ENCODE assay signal across 13 cellular contexts in the genomic region with DNA sequence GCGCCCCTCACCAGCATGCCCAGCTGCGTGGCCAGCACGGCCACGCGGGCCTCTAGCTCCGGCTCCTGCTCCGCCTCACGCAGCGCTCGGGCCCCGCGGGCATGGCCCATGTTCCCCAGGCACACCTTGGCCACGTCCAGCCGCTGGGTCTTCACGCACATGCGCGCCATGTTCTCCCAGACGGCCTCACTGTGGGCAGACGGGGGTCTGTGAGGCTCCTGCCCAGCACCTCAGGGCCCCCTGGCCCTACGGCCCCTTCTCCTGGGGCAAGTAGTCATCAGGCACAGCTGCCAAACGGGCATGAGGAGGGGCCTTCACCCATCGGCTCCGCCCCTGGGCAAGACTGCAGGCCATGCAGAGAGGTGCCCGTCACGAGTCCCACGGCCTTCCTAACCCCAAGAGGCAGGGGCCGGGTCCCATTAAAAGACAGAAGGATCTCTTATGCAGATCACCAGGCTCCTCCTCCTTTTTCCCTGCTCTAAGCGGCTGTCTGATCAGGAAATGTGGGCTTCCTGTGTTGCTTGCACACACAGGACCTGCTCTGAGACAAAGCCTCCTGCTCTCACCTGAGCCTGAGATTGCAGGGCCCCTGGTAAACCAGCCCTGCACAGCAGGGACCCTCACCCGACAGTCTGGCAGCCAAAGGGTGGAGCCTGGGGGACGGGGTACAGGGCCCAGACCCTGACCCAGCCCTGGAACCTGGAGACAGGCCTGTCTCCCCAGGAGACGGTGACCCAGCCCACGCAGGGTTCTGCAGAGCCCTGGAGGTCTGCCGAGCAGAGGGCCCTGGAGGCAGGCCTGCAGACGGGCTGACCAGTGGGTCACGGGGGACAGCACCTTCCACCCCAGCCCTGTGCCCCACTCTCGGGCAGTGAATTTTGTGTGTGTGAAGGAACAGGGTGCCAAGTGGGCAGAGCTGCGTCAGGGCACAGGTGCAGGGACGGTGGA. TPM values are rescaled to one million over a fixed set of nuclear protein-coding genes. Genes with fewer than 3 reads are reported as not detected.
DNase-seq lines count a peak whose midpoint lies in the region; ATAC-seq and TF ChIP-seq lines count a peak whose summit lies in the region.
"Had no signal": no experiment of that assay in that cellular context is flagged by ENCODE, and none has a peak within 500 bp of the region (broad histone marks: within the 10 kb centered on the region; RNA-seq: fewer than 3 reads in every experiment).

No MANE protein-coding gene starts in this region.

- peaks cover 12 to 44% (median 15%) of the 10 kb centered on the region in 3 donors for H3K4me1 Mint-ChIP-seq in CD8-positive, alpha-beta memory T cell
- H3K4me1 Mint-ChIP-seq in activated CD8-positive, alpha-beta memory T cell treated with anti-CD3 and anti-CD28 coated beads, Interleukin-2, amount 10 ng/mL, durations not matched to agents 7 days and 5 days = peaks cover 19% of the 10 kb centered on the region
- peaks cover 21% of the 10 kb centered on the region for H3K4me1 Mint-ChIP-seq in endothelial cell (ENCODE audit: unreplicated experiment)

- H4K20me1 ChIP-seq in BLaER1 treated with 17β-estradiol and CSF1 and Interleukin-3, amounts not matched to agents 10 nM and 100 nM = peaks cover 0 to 55% (median 26%) of the 10 kb centered on the region in 11 experiments; a peak in 20 of 22 replicates

- ATAC-seq in activated CD8-positive, alpha-beta memory T cell treated with anti-CD3 and anti-CD28 coated beads, Interleukin-2, amount 10 ng/mL, durations not matched to agents 7 days and 5 days = peak; percentile 60
- no peak for ATAC-seq in GM18498 (IDR thresholded peaks at IDR 0.05; ENCODE audit: unreplicated experiment)
- no peak for ATAC-seq in GM21723 (IDR thresholded peaks at IDR 0.05; ENCODE audit: unreplicated experiment)
- ATAC-seq: psoas muscle had no signal

- H3K27me3 Mint-ChIP-seq in CD8-positive, alpha-beta memory T cell = no peaks in the 10 kb centered on the region
- no peaks in the 10 kb centered on the region for H3K27me3 Mint-ChIP-seq in activated CD8-positive, alpha-beta memory T cell treated with anti-CD3 and anti-CD28 coated beads, Interleukin-2, amount 10 ng/mL, durations not matched to agents 7 days and 5 days
- peaks cover 6% of the 10 kb centered on the region for H3K27me3 Mint-ChIP-seq in endothelial cell (ENCODE audit: unreplicated experiment)

- H3K36me3 Mint-ChIP-seq in CD8-positive, alpha-beta memory T cell = no peaks in the 10 kb centered on the region
- no peaks in the 10 kb centered on the region for H3K36me3 Mint-ChIP-seq in activated CD8-positive, alpha-beta memory T cell treated with anti-CD3 and anti-CD28 coated beads, Interleukin-2, amount 10 ng/mL, durations not matched to agents 7 days and 5 days
- peaks cover 4% of the 10 kb centered on the region for H3K36me3 Mint-ChIP-seq in endothelial cell (ENCODE audit: low read depth, unreplicated experiment)
- H3K36me3 Mint-ChIP-seq: CD14-positive monocyte had no signal

- peak overlapping the region; percentile 66 to 96 (median 83) for H3K4me2 ChIP-seq in BLaER1 treated with 17β-estradiol and CSF1 and Interleukin-3, amounts not matched to agents 10 nM and 100 nM
- H3K4me2 ChIP-seq: PC-9 had no signal

- H3K4me1 ChIP-seq in BLaER1 treated with 17β-estradiol and CSF1 and Interleukin-3, amounts not matched to agents 10 nM and 100 nM = peaks cover 17 to 58% (median 43%) of the 10 kb centered on the region in 10 experiments
- peaks cover 35% of the 10 kb centered on the region for H3K4me1 ChIP-seq in CD8-positive, alpha-beta memory T cell (ENCODE audit: insufficient read depth, low read length)
- H3K4me1 ChIP-seq in ovary (ENCODE audit: insufficient read depth) = peaks cover 9% of the 10 kb centered on the region

- peak overlapping the region; percentile 50 to 84 (median 56) for H3K27ac Mint-ChIP-seq in CD8-positive, alpha-beta memory T cell
- H3K27ac Mint-ChIP-seq in activated CD8-positive, alpha-beta memory T cell treated with anti-CD3 and anti-CD28 coated beads, Interleukin-2, amount 10 ng/mL, durations not matched to agents 7 days and 5 days = peak overlapping the region; percentile 70
- H3K27ac Mint-ChIP-seq in endothelial cell (ENCODE audit: unreplicated experiment) = peak overlapping the region; percentile 67
- H3K27ac Mint-ChIP-seq: CD14-positive monocyte had no signal

- H3K27ac ChIP-seq in BLaER1 treated with 17β-estradiol and CSF1 and Interleukin-3, amounts not matched to agents 10 nM and 100 nM = peak overlapping the region in 2 of 11 experiments; percentile 1 to 29; a peak in 2 of 22 replicates
- no peak overlapping the region for H3K27ac ChIP-seq in CD8-positive, alpha-beta memory T cell (ENCODE audit: low read depth, low read length)
- H3K27ac ChIP-seq in ovary = no peak overlapping the region
- H3K27ac ChIP-seq: PC-9, psoas muscle had no signal

- H3K9me3 ChIP-seq in BLaER1 treated with 17β-estradiol and CSF1 and Interleukin-3, amounts not matched to agents 10 nM and 100 nM (replicated peaks in 1 of 11) = no peaks in the 10 kb centered on the region
- H3K9me3 ChIP-seq in CD8-positive, alpha-beta memory T cell (ENCODE audit: low read length) = no peaks in the 10 kb centered on the region
- no peaks in the 10 kb centered on the region for H3K9me3 ChIP-seq in ovary
- H3K9me3 ChIP-seq: esophagus muscularis mucosa, psoas muscle had no signal

- peak in 2 of 5 donors; percentile 50 to 60 for DNase-seq in CD8-positive, alpha-beta memory T cell
- no peak for DNase-seq in activated CD8-positive, alpha-beta memory T cell treated with anti-CD3 and anti-CD28 coated beads, Interleukin-2, amount 10 ng/mL, durations not matched to agents 7 days and 5 days
- no peak for DNase-seq in endothelial cell (ENCODE audit: low spot score)
- DNase-seq in ovary = no peak
- no peak for DNase-seq in germinal center (ENCODE audit: low spot score)

- POLR2A ChIA-PET in CD8-positive, alpha-beta memory T cell (lab: Charles Lee) = interaction anchor here (0.6 kb wide), 1 partner anchor 9 kb away, joined by 3 read pairs; no protein-coding TSS in a partner anchor

- H3K27me3 ChIP-seq in BLaER1 treated with 17β-estradiol and CSF1 and Interleukin-3, amounts not matched to agents 10 nM and 100 nM = peaks cover 17 to 36% (median 20%) of the 10 kb centered on the region in 11 experiments
- H3K27me3 ChIP-seq in CD8-positive, alpha-beta memory T cell (ENCODE audit: insufficient read depth, low read length, poor library complexity, severe bottlenecking) = no peaks in the 10 kb centered on the region
- H3K27me3 ChIP-seq in ovary = no peaks in the 10 kb centered on the region
- H3K27me3 ChIP-seq: esophagus muscularis mucosa had no signal

- H3K9me3 Mint-ChIP-seq in CD8-positive, alpha-beta memory T cell = no peaks in the 10 kb centered on the region
- H3K9me3 Mint-ChIP-seq in activated CD8-positive, alpha-beta memory T cell treated with anti-CD3 and anti-CD28 coated beads, Interleukin-2, amount 10 ng/mL, durations not matched to agents 7 days and 5 days (ENCODE audit: low read depth) = no peaks in the 10 kb centered on the region
- no peaks in the 10 kb centered on the region for H3K9me3 Mint-ChIP-seq in endothelial cell (ENCODE audit: unreplicated experiment)

- peaks cover 0 to 10% (median 0%) of the 10 kb centered on the region in 11 experiments; a peak in 3 of 22 replicates for H3K36me3 ChIP-seq in BLaER1 treated with 17β-estradiol and CSF1 and Interleukin-3, amounts not matched to agents 10 nM and 100 nM
- no peaks in the 10 kb centered on the region for H3K36me3 ChIP-seq in CD8-positive, alpha-beta memory T cell (ENCODE audit: insufficient read depth, low read length)
- H3K36me3 ChIP-seq in ovary = no peaks in the 10 kb centered on the region

- peak overlapping the region; percentile 59 to 88 (median 78) for H3K4me3 Mint-ChIP-seq in CD8-positive, alpha-beta memory T cell
- no peak overlapping the region for H3K4me3 Mint-ChIP-seq in activated CD8-positive, alpha-beta memory T cell treated with anti-CD3 and anti-CD28 coated beads, Interleukin-2, amount 10 ng/mL, durations not matched to agents 7 days and 5 days
- no peak overlapping the region for H3K4me3 Mint-ChIP-seq in endothelial cell (ENCODE audit: unreplicated experiment)

- intact Hi-C loops in ovary (cut with DNase I) = no loop called here

- H3K9ac ChIP-seq in BLaER1 treated with 17β-estradiol and CSF1 and Interleukin-3, amounts not matched to agents 10 nM and 100 nM = peak overlapping the region in 5 of 11 experiments; percentile 21 to 52 (median 23); a peak in 6 of 22 replicates

- TF ChIP-seq CTCF in endothelial cell (IDR thresholded peaks at IDR 0.05; ENCODE audit: unreplicated experiment) (no peak), ovary (IDR thresholded peaks at IDR 0.05) (no peak)

- CTCF ChIA-PET in CD8-positive, alpha-beta memory T cell (lab: Charles Lee) = interaction anchor here (1.2 kb wide), 1 partner anchor 11 kb away, joined by 3 read pairs; no protein-coding TSS in a partner anchor
- CTCF ChIA-PET in activated CD8-positive, alpha-beta memory T cell treated with anti-CD3 and anti-CD28 coated beads, Interleukin-2, amount 10 ng/mL, durations not matched to agents 7 days and 5 days (lab: Charles Lee) = interaction anchor here (0.9 kb wide), 1 partner anchor 11 kb away, joined by 5 read pairs; no protein-coding TSS in a partner anchor

- TF ChIP-seq EP300 in ovary (IDR thresholded peaks at IDR 0.05) = no peak

- 88 to 91% (median 88%) methylated on average over 37 to 38 of the region's 38 CpGs for WGBS in ovary, 3 donors

- no peak overlapping the region for H3K4me3 ChIP-seq in BLaER1 treated with 17β-estradiol and CSF1 and Interleukin-3, amounts not matched to agents 10 nM and 100 nM
- no peak overlapping the region for H3K4me3 ChIP-seq in CD8-positive, alpha-beta memory T cell (ENCODE audit: low read length)
- no peak overlapping the region for H3K4me3 ChIP-seq in ovary
- H3K4me3 ChIP-seq: esophagus muscularis mucosa, PC-9, psoas muscle had no signal

- no peak for TF ChIP-seq POLR2A in ovary (IDR thresholded peaks at IDR 0.05)

RNA-seq across cellular contexts. Expression of a gene that starts 6.6 kb away (rescaled TPM):
- total RNA-seq in CD8-positive, alpha-beta memory T cell = 10 to 100 TPM; 27.1 to 30.9 TPM
- 68.4 TPM for polyA plus RNA-seq in CD8-positive, alpha-beta memory T cell
- total RNA-seq in activated CD8-positive, alpha-beta memory T cell treated with anti-CD3 and anti-CD28 coated beads, Interleukin-2, amount 10 ng/mL, durations not matched to agents 7 days and 5 days = 10 to 100 TPM; 34.7 to 37.1 TPM
- total RNA-seq in endothelial cell (ENCODE audit: unreplicated experiment) (66.3 TPM), ovary (10 to 100 TPM in 6 of 7 donors, 1 to 10 TPM in 1; 9.2 to 23.7 (median 13.8) TPM)
- 10 to 100 TPM in 1 of 2 donors, 1 to 10 TPM in 1; 6.5 to 35.5 TPM for polyA plus RNA-seq in ovary
- total RNA-seq: NCI-H460, PC-9 had no signal

RNA-seq across cellular contexts. Expression of a gene that starts 33.7 kb away (rescaled TPM):
- 10 to 100 TPM; 84.7 to 84.9 TPM for total RNA-seq in CD8-positive, alpha-beta memory T cell
- polyA plus RNA-seq in CD8-positive, alpha-beta memory T cell = 14.0 TPM
- total RNA-seq in activated CD8-positive, alpha-beta memory T cell treated with anti-CD3 and anti-CD28 coated beads, Interleukin-2, amount 10 ng/mL, durations not matched to agents 7 days and 5 days = 10 to 100 TPM; 60.7 to 63.8 TPM
- total RNA-seq in endothelial cell (ENCODE audit: unreplicated experiment) = 64.5 TPM
- 10 to 100 TPM in 6 of 7 donors, 1 to 10 TPM in 1; 9.9 to 36.8 (median 32.8) TPM for total RNA-seq in ovary
- 10 to 100 TPM in 1 of 2 donors, under 1 TPM in 1; 0.27 to 31.7 TPM for polyA plus RNA-seq in ovary

RNA-seq across cellular contexts. Expression of a gene that starts 38.1 kb away (rescaled TPM):
- total RNA-seq in CD8-positive, alpha-beta memory T cell = not detected
- polyA plus RNA-seq in CD8-positive, alpha-beta memory T cell = not detected
- not detected for total RNA-seq in activated CD8-positive, alpha-beta memory T cell treated with anti-CD3 and anti-CD28 coated beads, Interleukin-2, amount 10 ng/mL, durations not matched to agents 7 days and 5 days
- total RNA-seq in endothelial cell (ENCODE audit: unreplicated experiment) = 0.21 TPM
- under 1 TPM in 2 of 7 donors, not detected in 5; 0.15 to 0.40 TPM for total RNA-seq in ovary
- under 1 TPM in 1 of 2 donors, not detected in 1; 0.05 TPM for polyA plus RNA-seq in ovary
- polyA plus RNA-seq: CD14-positive monocyte had no signal

RNA-seq across cellular contexts. Expression of a gene that starts 52.1 kb away (rescaled TPM):
- 10 to 100 TPM; 52.8 to 59.1 TPM for total RNA-seq in CD8-positive, alpha-beta memory T cell
- 29.3 TPM for polyA plus RNA-seq in CD8-positive, alpha-beta memory T cell
- 10 to 100 TPM; 53.0 to 60.5 TPM for total RNA-seq in activated CD8-positive, alpha-beta memory T cell treated with anti-CD3 and anti-CD28 coated beads, Interleukin-2, amount 10 ng/mL, durations not matched to agents 7 days and 5 days
- total RNA-seq in endothelial cell (ENCODE audit: unreplicated experiment) (99.1 TPM), ovary (10 to 100 TPM; 28.4 to 70.9 (median 62.8) TPM)
- 10 to 100 TPM; 16.3 to 31.0 TPM for polyA plus RNA-seq in ovary

Comparison
In these comparisons a context has a peak if more than half of its experiments do, and no peak if none do; other contexts are left out.
1. H3K4me3 Mint-ChIP-seq: peak in CD8-positive, alpha-beta memory T cell (7 of 7); none in activated CD8-positive, alpha-beta memory T cell treated with anti-CD3 and anti-CD28 coated beads, Interleukin-2, amount 10 ng/mL, durations not matched to agents 7 days and 5 days (single experiment) and endothelial cell (single experiment).
2. Peak in every context shown above with its lines, with median percentiles within 50 percentile points of each other: H3K27ac Mint-ChIP-seq.